15 cellular contexts compared by ENCODE assay signal in genomic region chr7:2525931-2526630, GRCh38. TPM values are rescaled to one million over a fixed set of nuclear protein-coding genes. Genes with fewer than 3 reads are reported as not detected.
DNase-seq lines count a peak whose midpoint lies in the region; ATAC-seq and TF ChIP-seq lines count a peak whose summit lies in the region.
"Had no signal": no experiment of that assay in that cellular context is flagged by ENCODE, and none has a peak within 500 bp of the region (broad histone marks: within the 10 kb centered on the region; RNA-seq: fewer than 3 reads in every experiment).

No MANE protein-coding gene starts in this region.

- H3K9me3 Mint-ChIP-seq in CD4-positive, CD25-positive, alpha-beta regulatory T cell = no peaks in the 10 kb centered on the region
- H3K9me3 Mint-ChIP-seq in T-helper 1 cell treated with Interleukin-12 subunit alpha and Interleukin-12 subunit beta and Interleukin-4 antibody, amounts not matched to agents 30 μg/mL and 1 μg/mL, for 36 hours = no peaks in the 10 kb centered on the region
- no peaks in the 10 kb centered on the region for H3K9me3 Mint-ChIP-seq in naive B cell
- H3K9me3 Mint-ChIP-seq: activated T-cell treated with anti-CD3 and anti-CD28 coated beads, Interleukin-2, amount 50 U/mL, for 4 hours had no signal

- no peaks in the 10 kb centered on the region for H3K9me3 ChIP-seq in CD4-positive, CD25-positive, alpha-beta regulatory T cell (ENCODE audit: control insufficient read depth in 2 of 2, low read length in 2 of 2)

- H3K27me3 ChIP-seq in CD4-positive, CD25-positive, alpha-beta regulatory T cell (ENCODE audit: control insufficient read depth, insufficient read depth, low read length) = no peaks in the 10 kb centered on the region
- H3K27me3 ChIP-seq in HL-60 (ENCODE audit: insufficient read depth, poor library complexity, severe bottlenecking) = no peaks in the 10 kb centered on the region

- H3K27ac Mint-ChIP-seq in CD4-positive, CD25-positive, alpha-beta regulatory T cell = peak overlapping the region in 1 of 3 donors; percentile 89
- H3K27ac Mint-ChIP-seq in T-helper 1 cell treated with Interleukin-12 subunit alpha and Interleukin-12 subunit beta and Interleukin-4 antibody, amounts not matched to agents 30 μg/mL and 1 μg/mL, for 36 hours = peak overlapping the region; percentile 59
- peak overlapping the region; percentile 61 to 95 (median 86) for H3K27ac Mint-ChIP-seq in naive B cell

- no peak for ATAC-seq in CD4-positive, CD25-positive, alpha-beta regulatory T cell (ENCODE audit: low read depth in 2 of 2)
- no peak for ATAC-seq in naive B cell (ENCODE audit: low read depth in 2 of 2)
- no peak for ATAC-seq in GM18498 (IDR thresholded peaks at IDR 0.05; ENCODE audit: unreplicated experiment)
- ATAC-seq in HG03280 (IDR thresholded peaks at IDR 0.05; ENCODE audit: unreplicated experiment) = no peak
- ATAC-seq: activated T-cell treated with anti-CD3 and anti-CD28 coated beads, Interleukin-2, amount 50 U/mL, for 4 hours had no signal

- H3K36me3 Mint-ChIP-seq in CD4-positive, CD25-positive, alpha-beta regulatory T cell = peaks cover 24% of the 10 kb centered on the region
- peaks cover 30% of the 10 kb centered on the region for H3K36me3 Mint-ChIP-seq in T-helper 1 cell treated with Interleukin-12 subunit alpha and Interleukin-12 subunit beta and Interleukin-4 antibody, amounts not matched to agents 30 μg/mL and 1 μg/mL, for 36 hours (ENCODE audit: low read depth)
- peaks cover 0 to 13% of the 10 kb centered on the region in 2 donors for H3K36me3 Mint-ChIP-seq in naive B cell

- H3K27ac ChIP-seq in CD4-positive, CD25-positive, alpha-beta regulatory T cell (ENCODE audit: insufficient read depth, low read length, poor library complexity, severe bottlenecking) = peak overlapping the region; percentile 33
- peak overlapping the region; percentile 33 for H3K27ac ChIP-seq in HL-60 (replicated peaks)

- H3K4me3 ChIP-seq in CD4-positive, CD25-positive, alpha-beta regulatory T cell (ENCODE audit: low read depth, low read length) = no peak overlapping the region
- H3K4me3 ChIP-seq in HL-60 (replicated peaks; ENCODE audit: insufficient read depth, low read length) = no peak overlapping the region

- peaks cover 99% of the 10 kb centered on the region for H3K4me1 ChIP-seq in CD4-positive, CD25-positive, alpha-beta regulatory T cell (ENCODE audit: control insufficient read depth, insufficient read depth, low read length, poor library complexity, severe bottlenecking)

- DNase-seq in CD4-positive, CD25-positive, alpha-beta regulatory T cell = no peak
- DNase-seq in HL-60 (ENCODE audit: low read depth in 1 of 2, low spot score in 1 of 2) (no peak), naive B cell (no peak), NCI-H2029 (lab: John Stamatoyannopoulos, UW) (no peak), GDM1 (lab: John Stamatoyannopoulos, UW) (no peak)
- DNase-seq: activated T-cell treated with anti-CD3 and anti-CD28 coated beads, Interleukin-2, amount 50 U/mL, for 4 hours; hippocampal formation; NCI-H446 treated with DMSO at 0.1 percent for 48 hours; stimulated activated CD4-positive, alpha-beta T cell treated with anti-CD3 and anti-CD28 coated beads, Interleukin-4, amount 100 ng/mL, for 4 hours had no signal

- peaks cover 4% of the 10 kb centered on the region for H3K27me3 Mint-ChIP-seq in CD4-positive, CD25-positive, alpha-beta regulatory T cell
- H3K27me3 Mint-ChIP-seq in T-helper 1 cell treated with Interleukin-12 subunit alpha and Interleukin-12 subunit beta and Interleukin-4 antibody, amounts not matched to agents 30 μg/mL and 1 μg/mL, for 36 hours (ENCODE audit: low read depth) = no peaks in the 10 kb centered on the region
- H3K27me3 Mint-ChIP-seq in naive B cell = no peaks in the 10 kb centered on the region

- peaks cover 44% of the 10 kb centered on the region for H3K36me3 ChIP-seq in CD4-positive, CD25-positive, alpha-beta regulatory T cell (ENCODE audit: control insufficient read depth, insufficient read depth, low read length)

- H3K4me3 Mint-ChIP-seq in CD4-positive, CD25-positive, alpha-beta regulatory T cell = peak overlapping the region; percentile 63 to 95 (median 85)
- H3K4me3 Mint-ChIP-seq in T-helper 1 cell treated with Interleukin-12 subunit alpha and Interleukin-12 subunit beta and Interleukin-4 antibody, amounts not matched to agents 30 μg/mL and 1 μg/mL, for 36 hours = no peak overlapping the region
- peak overlapping the region in 7 of 8 donors; percentile 57 to 81 (median 66) for H3K4me3 Mint-ChIP-seq in naive B cell
- H3K4me3 Mint-ChIP-seq: activated T-cell treated with anti-CD3 and anti-CD28 coated beads, Interleukin-2, amount 50 U/mL, for 4 hours had no signal

- H3K4me1 Mint-ChIP-seq in CD4-positive, CD25-positive, alpha-beta regulatory T cell = peaks cover 10 to 79% (median 33%) of the 10 kb centered on the region in 4 donors
- H3K4me1 Mint-ChIP-seq in T-helper 1 cell treated with Interleukin-12 subunit alpha and Interleukin-12 subunit beta and Interleukin-4 antibody, amounts not matched to agents 30 μg/mL and 1 μg/mL, for 36 hours (ENCODE audit: low read depth) = peaks cover 42% of the 10 kb centered on the region
- H3K4me1 Mint-ChIP-seq in naive B cell = peaks cover 53 to 88% (median 76%) of the 10 kb centered on the region in 3 donors

- TF ChIP-seq CTCF in HL-60 (IDR thresholded peaks at IDR 0.05; ENCODE audit: insufficient read depth, low read length) = no peak

RNA-seq across cellular contexts. Expression of gene LFNG, which starts 6.5 kb away (rescaled TPM):
- total RNA-seq in CD4-positive, CD25-positive, alpha-beta regulatory T cell = 215 TPM
- 1 to 10 TPM; 2.1 to 7.3 (median 2.8) TPM for polyA plus RNA-seq in CD4-positive, CD25-positive, alpha-beta regulatory T cell
- 1 to 10 TPM in 5 of 6 donors, under 1 TPM in 1; 0.59 to 4.0 (median 2.2) TPM for polyA plus RNA-seq in naive B cell (ENCODE audit: low read depth in 6 of 6)

RNA-seq across cellular contexts. Expression of gene BRAT1, which starts 29.2 kb away (rescaled TPM):
- 24.6 TPM for total RNA-seq in CD4-positive, CD25-positive, alpha-beta regulatory T cell
- 10 to 100 TPM; 21.4 to 36.6 (median 32.1) TPM for polyA plus RNA-seq in CD4-positive, CD25-positive, alpha-beta regulatory T cell
- 10 to 100 TPM; 17.7 to 29.3 (median 20.6) TPM for polyA plus RNA-seq in naive B cell (ENCODE audit: low read depth in 6 of 6)

RNA-seq across cellular contexts. Expression of gene IQCE, which starts 32.7 kb away (rescaled TPM):
- total RNA-seq in CD4-positive, CD25-positive, alpha-beta regulatory T cell = 6.6 TPM
- 1 to 10 TPM in 1 of 4 donors, under 1 TPM in 3; 0.69 to 1.5 (median 0.91) TPM for polyA plus RNA-seq in CD4-positive, CD25-positive, alpha-beta regulatory T cell
- polyA plus RNA-seq in naive B cell (ENCODE audit: low read depth in 6 of 6) = 1 to 10 TPM in 4 of 6 donors, under 1 TPM in 1, not detected in 1; 0.36 to 1.7 (median 1.3) TPM

RNA-seq across cellular contexts. Expression of gene GRIFIN, which starts 49.9 kb away (rescaled TPM):
- not detected for total RNA-seq in CD4-positive, CD25-positive, alpha-beta regulatory T cell
- polyA plus RNA-seq in CD4-positive, CD25-positive, alpha-beta regulatory T cell = not detected
- polyA plus RNA-seq in naive B cell (ENCODE audit: low read depth in 6 of 6) = not detected
- total RNA-seq: activated T-cell treated with anti-CD3 and anti-CD28 coated beads, Interleukin-2, amount 50 U/mL, for 4 hours; dermis microvascular lymphatic vessel endothelial cell; myocyte; T-helper 1 cell treated with Interleukin-12 subunit alpha and Interleukin-12 subunit beta and Interleukin-4 antibody, amounts not matched to agents 30 ng/mL and 1 ng/mL, for 36 hours had no signal
